In the genomic region with DNA sequence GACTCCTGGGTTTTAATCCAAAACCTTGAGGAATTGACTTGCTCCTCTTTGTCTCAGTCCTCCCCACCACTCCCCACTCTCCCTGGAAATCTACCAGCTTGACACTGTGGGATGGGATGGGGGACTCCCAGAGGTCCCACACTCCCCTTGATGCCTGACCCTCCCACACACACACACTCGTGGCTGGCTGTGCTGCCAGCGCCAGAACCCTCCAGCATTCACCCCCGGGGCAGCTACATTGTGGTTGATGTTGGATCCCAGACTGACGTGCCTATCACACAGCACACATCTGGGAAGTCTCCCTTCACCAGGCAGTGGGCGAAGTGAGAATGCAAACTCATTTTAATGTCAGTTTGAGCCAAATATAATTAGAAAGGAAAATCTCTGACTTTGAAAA, we compare ENCODE assay signal across 1 cellular context.
TF ChIP-seq lines count a peak whose summit lies in the region.

No MANE protein-coding gene starts in this region.

TF ChIP-seq in HepG2, 621 proteins besides CTCF, POLR2A, EP300 and RAD21:
- TF ChIP-seq PTBP1 (IDR thresholded peaks at IDR 0.05; ENCODE audit: low read depth, low read length, poor library complexity, severe bottlenecking): no peak
- no peak for TF ChIP-seq ZNF296 (CRISPR knock-in tag; conservative IDR thresholded peaks at IDR 0.05)
- TF ChIP-seq ZNF501 (CRISPR knock-in tag; IDR thresholded peaks at IDR 0.05): no peak
- no peak for TF ChIP-seq HIVEP1 (CRISPR knock-in tag; IDR thresholded peaks at IDR 0.05)
- no peak for TF ChIP-seq ZNF274 (CRISPR knock-in tag; IDR thresholded peaks at IDR 0.05)
- TF ChIP-seq ZNF562 (CRISPR knock-in tag; IDR thresholded peaks at IDR 0.05; ENCODE audit: borderline replicate concordance): no peak
- TF ChIP-seq ZNF761 (CRISPR knock-in tag; conservative IDR thresholded peaks at IDR 0.05): no peak
- no peak for TF ChIP-seq ATM (IDR thresholded peaks at IDR 0.05; ENCODE audit: borderline replicate concordance)
- TF ChIP-seq AKAP8 (CRISPR knock-in tag; IDR thresholded peaks at IDR 0.05): no peak
- TF ChIP-seq ZNF335 (CRISPR knock-in tag; IDR thresholded peaks at IDR 0.05): no peak
- TF ChIP-seq PLSCR1 (CRISPR knock-in tag; IDR thresholded peaks at IDR 0.05; ENCODE audit: borderline replicate concordance): no peak
- TF ChIP-seq MXD1 (CRISPR knock-in tag; IDR thresholded peaks at IDR 0.05): no peak
- no peak for TF ChIP-seq MTA1 (CRISPR knock-in tag; IDR thresholded peaks at IDR 0.05; ENCODE audit: borderline replicate concordance)
- no peak for TF ChIP-seq ZNF615 (CRISPR knock-in tag; IDR thresholded peaks at IDR 0.05; ENCODE audit: borderline replicate concordance)
